In genomic region chr5:15610216-15610615, GRCh38 we compare ENCODE assay signal across 1 cellular context.
TF ChIP-seq lines count a peak whose summit lies in the region.

No MANE protein-coding gene starts in this region.

TF ChIP-seq in GM23338, 12 proteins besides CTCF, POLR2A, EP300 and RAD21 (continued from another document):
- TF ChIP-seq ZNF462 (CRISPR knock-in tag; IDR thresholded peaks at IDR 0.05), result 0 out of 2 replicates have a peak, but pooled peaks have one; percentile 13
